1 cellular context compared by ENCODE assay signal in the genomic region with DNA sequence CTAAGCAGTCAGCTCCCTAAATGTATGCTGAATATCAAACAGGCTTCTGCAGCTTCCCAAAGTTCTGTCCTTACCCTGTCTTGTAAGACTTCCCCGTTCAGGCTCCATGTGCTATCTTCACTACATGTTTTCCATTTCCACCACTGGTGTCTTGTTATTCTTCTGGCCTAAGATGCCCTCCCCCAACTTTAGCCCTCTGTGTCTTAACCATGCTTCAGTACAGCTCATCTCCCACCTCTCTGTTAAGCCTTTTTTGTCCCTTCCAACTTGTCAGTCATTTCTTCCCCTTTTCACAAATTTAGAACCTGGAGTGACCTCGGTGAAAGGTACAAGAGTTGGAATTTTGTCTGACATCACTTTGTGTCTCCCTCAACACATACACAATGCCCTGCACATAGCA.
TF ChIP-seq lines count a peak whose summit lies in the region.

No MANE protein-coding gene starts in this region.

TF ChIP-seq in K562, 482 proteins besides CTCF, POLR2A, EP300 and RAD21 (continued from another document and continues in another):
- TF ChIP-seq, protein P1, sequence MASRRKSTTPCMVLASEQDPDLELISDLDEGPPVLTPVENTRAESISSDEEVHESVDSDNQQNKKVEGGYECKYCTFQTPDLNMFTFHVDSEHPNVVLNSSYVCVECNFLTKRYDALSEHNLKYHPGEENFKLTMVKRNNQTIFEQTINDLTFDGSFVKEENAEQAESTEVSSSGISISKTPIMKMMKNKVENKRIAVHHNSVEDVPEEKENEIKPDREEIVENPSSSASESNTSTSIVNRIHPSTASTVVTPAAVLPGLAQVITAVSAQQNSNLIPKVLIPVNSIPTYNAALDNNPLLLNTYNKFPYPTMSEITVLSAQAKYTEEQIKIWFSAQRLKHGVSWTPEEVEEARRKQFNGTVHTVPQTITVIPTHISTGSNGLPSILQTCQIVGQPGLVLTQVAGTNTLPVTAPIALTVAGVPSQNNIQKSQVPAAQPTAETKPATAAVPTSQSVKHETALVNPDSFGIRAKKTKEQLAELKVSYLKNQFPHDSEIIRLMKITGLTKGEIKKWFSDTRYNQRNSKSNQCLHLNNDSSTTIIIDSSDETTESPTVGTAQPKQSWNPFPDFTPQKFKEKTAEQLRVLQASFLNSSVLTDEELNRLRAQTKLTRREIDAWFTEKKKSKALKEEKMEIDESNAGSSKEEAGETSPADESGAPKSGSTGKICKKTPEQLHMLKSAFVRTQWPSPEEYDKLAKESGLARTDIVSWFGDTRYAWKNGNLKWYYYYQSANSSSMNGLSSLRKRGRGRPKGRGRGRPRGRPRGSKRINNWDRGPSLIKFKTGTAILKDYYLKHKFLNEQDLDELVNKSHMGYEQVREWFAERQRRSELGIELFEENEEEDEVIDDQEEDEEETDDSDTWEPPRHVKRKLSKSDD (conservative IDR thresholded peaks at IDR 0.05; ENCODE audit: low read length), result no peak
- TF ChIP-seq, protein P2, sequence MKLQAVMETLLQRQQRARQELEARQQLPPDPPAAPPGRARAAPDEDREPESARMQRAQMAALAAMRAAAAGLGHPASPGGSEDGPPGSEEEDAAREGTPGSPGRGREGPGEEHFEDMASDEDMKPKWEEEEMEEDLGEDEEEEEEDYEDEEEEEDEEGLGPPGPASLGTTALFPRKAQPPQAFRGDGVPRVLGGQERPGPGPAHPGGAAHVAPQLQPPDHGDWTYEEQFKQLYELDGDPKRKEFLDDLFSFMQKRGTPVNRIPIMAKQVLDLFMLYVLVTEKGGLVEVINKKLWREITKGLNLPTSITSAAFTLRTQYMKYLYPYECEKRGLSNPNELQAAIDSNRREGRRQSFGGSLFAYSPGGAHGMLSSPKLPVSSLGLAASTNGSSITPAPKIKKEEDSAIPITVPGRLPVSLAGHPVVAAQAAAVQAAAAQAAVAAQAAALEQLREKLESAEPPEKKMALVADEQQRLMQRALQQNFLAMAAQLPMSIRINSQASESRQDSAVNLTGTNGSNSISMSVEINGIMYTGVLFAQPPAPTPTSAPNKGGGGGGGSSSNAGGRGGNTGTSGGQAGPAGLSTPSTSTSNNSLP (IDR thresholded peaks at IDR 0.05; ENCODE audit: borderline replicate concordance, low read depth, low read length), result no peak
- no peak for TF ChIP-seq HSF4 (CRISPR knock-in tag; IDR thresholded peaks at IDR 0.05; ENCODE audit: borderline replicate concordance)
- no peak; the same call in 1 of the 2 replicates for TF ChIP-seq SMAD4 (CRISPR knock-in tag; conservative IDR thresholded peaks at IDR 0.05)
- TF ChIP-seq RBFOX2 (IDR thresholded peaks at IDR 0.05; ENCODE audit: low read depth, low read length), result no peak
- TF ChIP-seq, protein P3, sequence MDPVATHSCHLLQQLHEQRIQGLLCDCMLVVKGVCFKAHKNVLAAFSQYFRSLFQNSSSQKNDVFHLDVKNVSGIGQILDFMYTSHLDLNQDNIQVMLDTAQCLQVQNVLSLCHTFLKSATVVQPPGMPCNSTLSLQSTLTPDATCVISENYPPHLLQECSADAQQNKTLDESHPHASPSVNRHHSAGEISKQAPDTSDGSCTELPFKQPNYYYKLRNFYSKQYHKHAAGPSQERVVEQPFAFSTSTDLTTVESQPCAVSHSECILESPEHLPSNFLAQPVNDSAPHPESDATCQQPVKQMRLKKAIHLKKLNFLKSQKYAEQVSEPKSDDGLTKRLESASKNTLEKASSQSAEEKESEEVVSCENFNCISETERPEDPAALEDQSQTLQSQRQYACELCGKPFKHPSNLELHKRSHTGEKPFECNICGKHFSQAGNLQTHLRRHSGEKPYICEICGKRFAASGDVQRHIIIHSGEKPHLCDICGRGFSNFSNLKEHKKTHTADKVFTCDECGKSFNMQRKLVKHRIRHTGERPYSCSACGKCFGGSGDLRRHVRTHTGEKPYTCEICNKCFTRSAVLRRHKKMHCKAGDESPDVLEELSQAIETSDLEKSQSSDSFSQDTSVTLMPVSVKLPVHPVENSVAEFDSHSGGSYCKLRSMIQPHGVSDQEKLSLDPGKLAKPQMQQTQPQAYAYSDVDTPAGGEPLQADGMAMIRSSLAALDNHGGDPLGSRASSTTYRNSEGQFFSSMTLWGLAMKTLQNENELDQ (CRISPR knock-in tag; IDR thresholded peaks at IDR 0.05; ENCODE audit: borderline replicate concordance), result no peak
- TF ChIP-seq, protein P4, sequence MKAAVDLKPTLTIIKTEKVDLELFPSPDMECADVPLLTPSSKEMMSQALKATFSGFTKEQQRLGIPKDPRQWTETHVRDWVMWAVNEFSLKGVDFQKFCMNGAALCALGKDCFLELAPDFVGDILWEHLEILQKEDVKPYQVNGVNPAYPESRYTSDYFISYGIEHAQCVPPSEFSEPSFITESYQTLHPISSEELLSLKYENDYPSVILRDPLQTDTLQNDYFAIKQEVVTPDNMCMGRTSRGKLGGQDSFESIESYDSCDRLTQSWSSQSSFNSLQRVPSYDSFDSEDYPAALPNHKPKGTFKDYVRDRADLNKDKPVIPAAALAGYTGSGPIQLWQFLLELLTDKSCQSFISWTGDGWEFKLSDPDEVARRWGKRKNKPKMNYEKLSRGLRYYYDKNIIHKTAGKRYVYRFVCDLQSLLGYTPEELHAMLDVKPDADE (conservative IDR thresholded peaks at IDR 0.05; ENCODE audit: control insufficient read depth, low read depth, low read length), result no peak
- no peak for TF ChIP-seq ZNF3 (CRISPR knock-in tag; IDR thresholded peaks at IDR 0.05)
- TF ChIP-seq, protein P5, sequence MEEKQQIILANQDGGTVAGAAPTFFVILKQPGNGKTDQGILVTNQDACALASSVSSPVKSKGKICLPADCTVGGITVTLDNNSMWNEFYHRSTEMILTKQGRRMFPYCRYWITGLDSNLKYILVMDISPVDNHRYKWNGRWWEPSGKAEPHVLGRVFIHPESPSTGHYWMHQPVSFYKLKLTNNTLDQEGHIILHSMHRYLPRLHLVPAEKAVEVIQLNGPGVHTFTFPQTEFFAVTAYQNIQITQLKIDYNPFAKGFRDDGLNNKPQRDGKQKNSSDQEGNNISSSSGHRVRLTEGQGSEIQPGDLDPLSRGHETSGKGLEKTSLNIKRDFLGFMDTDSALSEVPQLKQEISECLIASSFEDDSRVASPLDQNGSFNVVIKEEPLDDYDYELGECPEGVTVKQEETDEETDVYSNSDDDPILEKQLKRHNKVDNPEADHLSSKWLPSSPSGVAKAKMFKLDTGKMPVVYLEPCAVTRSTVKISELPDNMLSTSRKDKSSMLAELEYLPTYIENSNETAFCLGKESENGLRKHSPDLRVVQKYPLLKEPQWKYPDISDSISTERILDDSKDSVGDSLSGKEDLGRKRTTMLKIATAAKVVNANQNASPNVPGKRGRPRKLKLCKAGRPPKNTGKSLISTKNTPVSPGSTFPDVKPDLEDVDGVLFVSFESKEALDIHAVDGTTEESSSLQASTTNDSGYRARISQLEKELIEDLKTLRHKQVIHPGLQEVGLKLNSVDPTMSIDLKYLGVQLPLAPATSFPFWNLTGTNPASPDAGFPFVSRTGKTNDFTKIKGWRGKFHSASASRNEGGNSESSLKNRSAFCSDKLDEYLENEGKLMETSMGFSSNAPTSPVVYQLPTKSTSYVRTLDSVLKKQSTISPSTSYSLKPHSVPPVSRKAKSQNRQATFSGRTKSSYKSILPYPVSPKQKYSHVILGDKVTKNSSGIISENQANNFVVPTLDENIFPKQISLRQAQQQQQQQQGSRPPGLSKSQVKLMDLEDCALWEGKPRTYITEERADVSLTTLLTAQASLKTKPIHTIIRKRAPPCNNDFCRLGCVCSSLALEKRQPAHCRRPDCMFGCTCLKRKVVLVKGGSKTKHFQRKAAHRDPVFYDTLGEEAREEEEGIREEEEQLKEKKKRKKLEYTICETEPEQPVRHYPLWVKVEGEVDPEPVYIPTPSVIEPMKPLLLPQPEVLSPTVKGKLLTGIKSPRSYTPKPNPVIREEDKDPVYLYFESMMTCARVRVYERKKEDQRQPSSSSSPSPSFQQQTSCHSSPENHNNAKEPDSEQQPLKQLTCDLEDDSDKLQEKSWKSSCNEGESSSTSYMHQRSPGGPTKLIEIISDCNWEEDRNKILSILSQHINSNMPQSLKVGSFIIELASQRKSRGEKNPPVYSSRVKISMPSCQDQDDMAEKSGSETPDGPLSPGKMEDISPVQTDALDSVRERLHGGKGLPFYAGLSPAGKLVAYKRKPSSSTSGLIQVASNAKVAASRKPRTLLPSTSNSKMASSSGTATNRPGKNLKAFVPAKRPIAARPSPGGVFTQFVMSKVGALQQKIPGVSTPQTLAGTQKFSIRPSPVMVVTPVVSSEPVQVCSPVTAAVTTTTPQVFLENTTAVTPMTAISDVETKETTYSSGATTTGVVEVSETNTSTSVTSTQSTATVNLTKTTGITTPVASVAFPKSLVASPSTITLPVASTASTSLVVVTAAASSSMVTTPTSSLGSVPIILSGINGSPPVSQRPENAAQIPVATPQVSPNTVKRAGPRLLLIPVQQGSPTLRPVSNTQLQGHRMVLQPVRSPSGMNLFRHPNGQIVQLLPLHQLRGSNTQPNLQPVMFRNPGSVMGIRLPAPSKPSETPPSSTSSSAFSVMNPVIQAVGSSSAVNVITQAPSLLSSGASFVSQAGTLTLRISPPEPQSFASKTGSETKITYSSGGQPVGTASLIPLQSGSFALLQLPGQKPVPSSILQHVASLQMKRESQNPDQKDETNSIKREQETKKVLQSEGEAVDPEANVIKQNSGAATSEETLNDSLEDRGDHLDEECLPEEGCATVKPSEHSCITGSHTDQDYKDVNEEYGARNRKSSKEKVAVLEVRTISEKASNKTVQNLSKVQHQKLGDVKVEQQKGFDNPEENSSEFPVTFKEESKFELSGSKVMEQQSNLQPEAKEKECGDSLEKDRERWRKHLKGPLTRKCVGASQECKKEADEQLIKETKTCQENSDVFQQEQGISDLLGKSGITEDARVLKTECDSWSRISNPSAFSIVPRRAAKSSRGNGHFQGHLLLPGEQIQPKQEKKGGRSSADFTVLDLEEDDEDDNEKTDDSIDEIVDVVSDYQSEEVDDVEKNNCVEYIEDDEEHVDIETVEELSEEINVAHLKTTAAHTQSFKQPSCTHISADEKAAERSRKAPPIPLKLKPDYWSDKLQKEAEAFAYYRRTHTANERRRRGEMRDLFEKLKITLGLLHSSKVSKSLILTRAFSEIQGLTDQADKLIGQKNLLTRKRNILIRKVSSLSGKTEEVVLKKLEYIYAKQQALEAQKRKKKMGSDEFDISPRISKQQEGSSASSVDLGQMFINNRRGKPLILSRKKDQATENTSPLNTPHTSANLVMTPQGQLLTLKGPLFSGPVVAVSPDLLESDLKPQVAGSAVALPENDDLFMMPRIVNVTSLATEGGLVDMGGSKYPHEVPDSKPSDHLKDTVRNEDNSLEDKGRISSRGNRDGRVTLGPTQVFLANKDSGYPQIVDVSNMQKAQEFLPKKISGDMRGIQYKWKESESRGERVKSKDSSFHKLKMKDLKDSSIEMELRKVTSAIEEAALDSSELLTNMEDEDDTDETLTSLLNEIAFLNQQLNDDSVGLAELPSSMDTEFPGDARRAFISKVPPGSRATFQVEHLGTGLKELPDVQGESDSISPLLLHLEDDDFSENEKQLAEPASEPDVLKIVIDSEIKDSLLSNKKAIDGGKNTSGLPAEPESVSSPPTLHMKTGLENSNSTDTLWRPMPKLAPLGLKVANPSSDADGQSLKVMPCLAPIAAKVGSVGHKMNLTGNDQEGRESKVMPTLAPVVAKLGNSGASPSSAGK (IDR thresholded peaks at IDR 0.05), result peak; percentile 21; the same call in 1 of the 2 replicates
- TF ChIP-seq LEF1 (IDR thresholded peaks at IDR 0.05), result 0 out of 2 replicates have a peak, but pooled peaks have one; percentile 18
- no peak for TF ChIP-seq CC2D1A (IDR thresholded peaks at IDR 0.05)
- no peak for TF ChIP-seq ZFP36 (IDR thresholded peaks at IDR 0.05; ENCODE audit: low read depth, low read length, partially characterized antibody)
- TF ChIP-seq, protein P6, sequence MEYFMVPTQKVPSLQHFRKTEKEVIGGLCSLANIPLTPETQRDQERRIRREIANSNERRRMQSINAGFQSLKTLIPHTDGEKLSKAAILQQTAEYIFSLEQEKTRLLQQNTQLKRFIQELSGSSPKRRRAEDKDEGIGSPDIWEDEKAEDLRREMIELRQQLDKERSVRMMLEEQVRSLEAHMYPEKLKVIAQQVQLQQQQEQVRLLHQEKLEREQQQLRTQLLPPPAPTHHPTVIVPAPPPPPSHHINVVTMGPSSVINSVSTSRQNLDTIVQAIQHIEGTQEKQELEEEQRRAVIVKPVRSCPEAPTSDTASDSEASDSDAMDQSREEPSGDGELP (CRISPR knock-in tag; IDR thresholded peaks at IDR 0.05; ENCODE audit: borderline replicate concordance), result no peak
- no peak for TF ChIP-seq SNRNP70 (optimal IDR thresholded peaks at IDR 0.05; ENCODE audit: low read depth, low read length)
- no peak for TF ChIP-seq KDM4B (IDR thresholded peaks at IDR 0.05; ENCODE audit: borderline replicate concordance in 2 of 2, low read depth in 1 of 2)
- TF ChIP-seq COPS2 (conservative IDR thresholded peaks at IDR 0.05), result no peak
- no peak for TF ChIP-seq XRCC3 (IDR thresholded peaks at IDR 0.05)
- TF ChIP-seq, protein P7, sequence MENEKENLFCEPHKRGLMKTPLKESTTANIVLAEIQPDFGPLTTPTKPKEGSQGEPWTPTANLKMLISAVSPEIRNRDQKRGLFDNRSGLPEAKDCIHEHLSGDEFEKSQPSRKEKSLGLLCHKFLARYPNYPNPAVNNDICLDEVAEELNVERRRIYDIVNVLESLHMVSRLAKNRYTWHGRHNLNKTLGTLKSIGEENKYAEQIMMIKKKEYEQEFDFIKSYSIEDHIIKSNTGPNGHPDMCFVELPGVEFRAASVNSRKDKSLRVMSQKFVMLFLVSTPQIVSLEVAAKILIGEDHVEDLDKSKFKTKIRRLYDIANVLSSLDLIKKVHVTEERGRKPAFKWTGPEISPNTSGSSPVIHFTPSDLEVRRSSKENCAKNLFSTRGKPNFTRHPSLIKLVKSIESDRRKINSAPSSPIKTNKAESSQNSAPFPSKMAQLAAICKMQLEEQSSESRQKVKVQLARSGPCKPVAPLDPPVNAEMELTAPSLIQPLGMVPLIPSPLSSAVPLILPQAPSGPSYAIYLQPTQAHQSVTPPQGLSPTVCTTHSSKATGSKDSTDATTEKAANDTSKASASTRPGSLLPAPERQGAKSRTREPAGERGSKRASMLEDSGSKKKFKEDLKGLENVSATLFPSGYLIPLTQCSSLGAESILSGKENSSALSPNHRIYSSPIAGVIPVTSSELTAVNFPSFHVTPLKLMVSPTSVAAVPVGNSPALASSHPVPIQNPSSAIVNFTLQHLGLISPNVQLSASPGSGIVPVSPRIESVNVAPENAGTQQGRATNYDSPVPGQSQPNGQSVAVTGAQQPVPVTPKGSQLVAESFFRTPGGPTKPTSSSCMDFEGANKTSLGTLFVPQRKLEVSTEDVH (IDR thresholded peaks at IDR 0.05; ENCODE audit: low read depth, partially characterized antibody), result no peak
- TF ChIP-seq DDX20 (tag; IDR thresholded peaks at IDR 0.05; ENCODE audit: low read depth), result no peak
- TF ChIP-seq, protein P8, sequence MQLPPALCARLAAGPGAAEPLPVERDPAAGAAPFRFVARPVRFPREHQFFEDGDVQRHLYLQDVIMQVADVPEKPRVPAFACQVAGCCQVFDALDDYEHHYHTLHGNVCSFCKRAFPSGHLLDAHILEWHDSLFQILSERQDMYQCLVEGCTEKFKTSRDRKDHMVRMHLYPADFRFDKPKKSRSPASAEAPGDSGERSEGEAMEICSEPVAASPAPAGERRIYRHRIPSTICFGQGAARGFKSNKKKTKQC (CRISPR knock-in tag; IDR thresholded peaks at IDR 0.05), result no peak
- no peak for TF ChIP-seq ZNF41 (CRISPR knock-in tag; conservative IDR thresholded peaks at IDR 0.05)
- peak; percentile 23; the same call in 1 of the 2 replicates for TF ChIP-seq DMBX1 (CRISPR knock-in tag; IDR thresholded peaks at IDR 0.05; ENCODE audit: borderline replicate concordance)
- TF ChIP-seq, protein P9, sequence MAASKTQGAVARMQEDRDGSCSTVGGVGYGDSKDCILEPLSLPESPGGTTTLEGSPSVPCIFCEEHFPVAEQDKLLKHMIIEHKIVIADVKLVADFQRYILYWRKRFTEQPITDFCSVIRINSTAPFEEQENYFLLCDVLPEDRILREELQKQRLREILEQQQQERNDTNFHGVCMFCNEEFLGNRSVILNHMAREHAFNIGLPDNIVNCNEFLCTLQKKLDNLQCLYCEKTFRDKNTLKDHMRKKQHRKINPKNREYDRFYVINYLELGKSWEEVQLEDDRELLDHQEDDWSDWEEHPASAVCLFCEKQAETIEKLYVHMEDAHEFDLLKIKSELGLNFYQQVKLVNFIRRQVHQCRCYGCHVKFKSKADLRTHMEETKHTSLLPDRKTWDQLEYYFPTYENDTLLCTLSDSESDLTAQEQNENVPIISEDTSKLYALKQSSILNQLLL (CRISPR knock-in tag; IDR thresholded peaks at IDR 0.05; ENCODE audit: borderline replicate concordance), result no peak
